In genomic region chr10:30527623-30528426, GRCh38 we compare ENCODE assay signal across 13 cellular contexts.
DNase-seq lines count a peak whose midpoint lies in the region; ATAC-seq and TF ChIP-seq lines count a peak whose summit lies in the region.
"Had no signal": no experiment of that assay in that cellular context is flagged by ENCODE, and none has a peak within 500 bp of the region (broad histone marks: within the 10 kb centered on the region; RNA-seq: fewer than 3 reads in every experiment).

No MANE protein-coding gene starts in this region.

- H3K27me3 ChIP-seq in smooth muscle cell (ENCODE audit: low read depth), result no peaks in the 10 kb centered on the region
- H3K27me3 ChIP-seq in heart right ventricle, result peaks cover 0 to 9% (median 0%) of the 10 kb centered on the region in 7 donors

- no peaks in the 10 kb centered on the region for H3K36me3 ChIP-seq in smooth muscle cell (ENCODE audit: low read depth)
- H3K36me3 ChIP-seq in heart right ventricle, result no peaks in the 10 kb centered on the region
- H3K36me3 ChIP-seq: BE2C had no signal

- H3K79me2 ChIP-seq in smooth muscle cell (ENCODE audit: low read depth), result no peaks in the 10 kb centered on the region

- no peaks in the 10 kb centered on the region for H3F3A ChIP-seq in smooth muscle cell (ENCODE audit: low read depth)

- peak; percentile 51 for DNase-seq in activated naive CD4-positive, alpha-beta T cell treated with anti-CD3 and anti-CD28 coated beads for 36 hours
- DNase-seq in activated naive CD4-positive, alpha-beta T cell treated with anti-CD3 and anti-CD28 coated beads, Interleukin-2, amount 50 U/mL, for 72 hours (ENCODE audit: low spot score in 2 of 2), result no peak
- DNase-seq in T-helper 17 cell (no peak), islet precursor cell (peak; percentile 55), HUDEP-2 (lab: John Stamatoyannopoulos, UW; ENCODE audit: unreplicated experiment in 76 of 76) (no peak), smooth muscle cell (lab: John Stamatoyannopoulos, UW; ENCODE audit: unreplicated experiment) (no peak), heart right ventricle (no peak)
- DNase-seq in stimulated activated effector memory CD8-positive, alpha-beta T cell treated with anti-CD3 and anti-CD28 coated beads, Interleukin-12 subunit alpha, Interleukin-12 subunit beta, amount 100 ng/mL, for 72 hours (ENCODE audit: low spot score in 2 of 2), result no peak
- DNase-seq: BE2C; NCI-H1105 treated with DMSO at 0.1 percent for 48 hours; NCI-H510A; RPMI8226; stimulated activated CD4-positive, alpha-beta T cell treated with anti-CD3 and anti-CD28 coated beads, Interleukin-4, amount 100 ng/mL, for 4 hours had no signal

- CTCF ChIA-PET in activated naive CD4-positive, alpha-beta T cell treated with anti-CD3 and anti-CD28 coated beads for 36 hours (lab: Charles Lee), result interaction anchor here (0.7 to 6.4 kb wide), 3 partner anchors 113 to 607 kb away, joined by 3 to 73 read pairs (median 4); no protein-coding TSS in a partner anchor

- H3K4me2 ChIP-seq in smooth muscle cell, result no peak overlapping the region

- no peak for ATAC-seq in activated naive CD4-positive, alpha-beta T cell treated with anti-CD3 and anti-CD28 coated beads, Interleukin-2, amount 50 U/mL, for 72 hours
- no peak for ATAC-seq in T-helper 17 cell
- ATAC-seq in stimulated activated effector memory CD8-positive, alpha-beta T cell treated with anti-CD3 and anti-CD28 coated beads, Interleukin-12 subunit alpha, Interleukin-12 subunit beta, amount 100 ng/mL, for 72 hours, result no peak
- ATAC-seq in heart right ventricle, result no peak

- H3K27me3 Mint-ChIP-seq in activated naive CD4-positive, alpha-beta T cell treated with anti-CD3 and anti-CD28 coated beads for 36 hours (ENCODE audit: low read depth), result no peaks in the 10 kb centered on the region
- H3K27me3 Mint-ChIP-seq in T-helper 17 cell, result no peaks in the 10 kb centered on the region

- H3K4me1 Mint-ChIP-seq in activated naive CD4-positive, alpha-beta T cell treated with anti-CD3 and anti-CD28 coated beads for 36 hours (ENCODE audit: low read depth), result peaks cover 52% of the 10 kb centered on the region
- H3K4me1 Mint-ChIP-seq in T-helper 17 cell, result peaks cover 40% of the 10 kb centered on the region
- peaks cover 77% of the 10 kb centered on the region for H3K4me1 Mint-ChIP-seq in stimulated activated effector memory CD8-positive, alpha-beta T cell treated with anti-CD3 and anti-CD28 coated beads, Interleukin-12 subunit alpha, Interleukin-12 subunit beta, amount 100 ng/mL, for 72 hours

- no peak overlapping the region for H3K4me3 ChIP-seq in smooth muscle cell
- no peak overlapping the region for H3K4me3 ChIP-seq in heart right ventricle

- H3K27ac ChIP-seq in smooth muscle cell (ENCODE audit: low read depth), result no peak overlapping the region
- H3K27ac ChIP-seq in heart right ventricle, result peak overlapping the region in 1 of 10 donors; percentile 89

- TF ChIP-seq CTCF in smooth muscle cell (IDR thresholded peaks at IDR 0.05; ENCODE audit: borderline replicate concordance, insufficient read depth, poor library complexity, severe bottlenecking), result no peak
- TF ChIP-seq CTCF in heart right ventricle (IDR thresholded peaks at IDR 0.05), result no peak

- intact Hi-C loops in activated naive CD4-positive, alpha-beta T cell treated with anti-CD3 and anti-CD28 coated beads for 36 hours (cut with micrococcal nuclease), result loop anchor here (2.0 to 10.0 kb wide), 3 partner anchors 173 to 817 kb away; partner anchors contain the start of gene MTPAP
- intact Hi-C loops in heart right ventricle (cut with DNase I), result no loop called here

- H3K4me3 Mint-ChIP-seq in activated naive CD4-positive, alpha-beta T cell treated with anti-CD3 and anti-CD28 coated beads for 36 hours, result no peak overlapping the region
- H3K4me3 Mint-ChIP-seq in T-helper 17 cell, result no peak overlapping the region
- H3K4me3 Mint-ChIP-seq in stimulated activated effector memory CD8-positive, alpha-beta T cell treated with anti-CD3 and anti-CD28 coated beads, Interleukin-12 subunit alpha, Interleukin-12 subunit beta, amount 100 ng/mL, for 72 hours, result peak overlapping the region; percentile 84

- H2AFZ ChIP-seq in smooth muscle cell (ENCODE audit: low read depth), result no peak overlapping the region

- H3K27ac Mint-ChIP-seq in activated naive CD4-positive, alpha-beta T cell treated with anti-CD3 and anti-CD28 coated beads for 36 hours, result peak overlapping the region; percentile 61
- H3K27ac Mint-ChIP-seq in activated naive CD4-positive, alpha-beta T cell treated with anti-CD3 and anti-CD28 coated beads, Interleukin-2, amount 50 U/mL, for 72 hours, result peak overlapping the region in 1 of 2 donors; percentile 87
- H3K27ac Mint-ChIP-seq in T-helper 17 cell, result peak overlapping the region; percentile 98
- H3K27ac Mint-ChIP-seq in stimulated activated effector memory CD8-positive, alpha-beta T cell treated with anti-CD3 and anti-CD28 coated beads, Interleukin-12 subunit alpha, Interleukin-12 subunit beta, amount 100 ng/mL, for 72 hours, result peak overlapping the region; percentile 97

- 70% methylated on average over 12 of the region's 12 CpGs for WGBS in smooth muscle cell (ENCODE audit: low lambda C conversion rate)
- 88 to 90% methylated on average over 12 of the region's 12 CpGs for WGBS in heart right ventricle, 2 donors

- no peaks in the 10 kb centered on the region for H3K4me1 ChIP-seq in smooth muscle cell (ENCODE audit: low read depth)
- peaks cover 0 to 77% (median 0%) of the 10 kb centered on the region in 9 donors for H3K4me1 ChIP-seq in heart right ventricle
- H3K4me1 ChIP-seq: BE2C had no signal

- H4K20me1 ChIP-seq in smooth muscle cell (ENCODE audit: low read depth), result no peaks in the 10 kb centered on the region

- no peaks in the 10 kb centered on the region for H3K9me3 ChIP-seq in T-helper 17 cell (ENCODE audit: control insufficient read depth, low read length, poor library complexity, severe bottlenecking)
- no peaks in the 10 kb centered on the region for H3K9me3 ChIP-seq in smooth muscle cell (replicated peaks; ENCODE audit: low read depth)
- no peaks in the 10 kb centered on the region for H3K9me3 ChIP-seq in heart right ventricle
- H3K9me3 ChIP-seq: BE2C had no signal

- H3K9me3 Mint-ChIP-seq in activated naive CD4-positive, alpha-beta T cell treated with anti-CD3 and anti-CD28 coated beads for 36 hours, result no peaks in the 10 kb centered on the region
- no peaks in the 10 kb centered on the region for H3K9me3 Mint-ChIP-seq in activated naive CD4-positive, alpha-beta T cell treated with anti-CD3 and anti-CD28 coated beads, Interleukin-2, amount 50 U/mL, for 72 hours
- no peaks in the 10 kb centered on the region for H3K9me3 Mint-ChIP-seq in stimulated activated effector memory CD8-positive, alpha-beta T cell treated with anti-CD3 and anti-CD28 coated beads, Interleukin-12 subunit alpha, Interleukin-12 subunit beta, amount 100 ng/mL, for 72 hours

- no peaks in the 10 kb centered on the region for H3K36me3 Mint-ChIP-seq in activated naive CD4-positive, alpha-beta T cell treated with anti-CD3 and anti-CD28 coated beads for 36 hours (ENCODE audit: low read depth)
- no peaks in the 10 kb centered on the region for H3K36me3 Mint-ChIP-seq in activated naive CD4-positive, alpha-beta T cell treated with anti-CD3 and anti-CD28 coated beads, Interleukin-2, amount 50 U/mL, for 72 hours
- H3K36me3 Mint-ChIP-seq in T-helper 17 cell (ENCODE audit: low read depth), result no peaks in the 10 kb centered on the region
- H3K36me3 Mint-ChIP-seq in stimulated activated effector memory CD8-positive, alpha-beta T cell treated with anti-CD3 and anti-CD28 coated beads, Interleukin-12 subunit alpha, Interleukin-12 subunit beta, amount 100 ng/mL, for 72 hours, result peaks cover 9% of the 10 kb centered on the region

- H3K9ac ChIP-seq in smooth muscle cell (ENCODE audit: low read depth), result no peak overlapping the region

Comparison
In these comparisons a context has a peak if more than half of its experiments do, and no peak if none do; other contexts are left out.
1. DNase-seq: peak in activated naive CD4-positive, alpha-beta T cell treated with anti-CD3 and anti-CD28 coated beads for 36 hours (single experiment) and islet precursor cell (single experiment); none in activated naive CD4-positive, alpha-beta T cell treated with anti-CD3 and anti-CD28 coated beads, Interleukin-2, amount 50 U/mL, for 72 hours (0 of 2), T-helper 17 cell (0 of 3), stimulated activated effector memory CD8-positive, alpha-beta T cell treated with anti-CD3 and anti-CD28 coated beads, Interleukin-12 subunit alpha, Interleukin-12 subunit beta, amount 100 ng/mL, for 72 hours (0 of 2), HUDEP-2 (0 of 76), smooth muscle cell (single experiment) and heart right ventricle (0 of 2).